Comparison of ENCODE assay signal across 8 cellular contexts in the genomic region with DNA sequence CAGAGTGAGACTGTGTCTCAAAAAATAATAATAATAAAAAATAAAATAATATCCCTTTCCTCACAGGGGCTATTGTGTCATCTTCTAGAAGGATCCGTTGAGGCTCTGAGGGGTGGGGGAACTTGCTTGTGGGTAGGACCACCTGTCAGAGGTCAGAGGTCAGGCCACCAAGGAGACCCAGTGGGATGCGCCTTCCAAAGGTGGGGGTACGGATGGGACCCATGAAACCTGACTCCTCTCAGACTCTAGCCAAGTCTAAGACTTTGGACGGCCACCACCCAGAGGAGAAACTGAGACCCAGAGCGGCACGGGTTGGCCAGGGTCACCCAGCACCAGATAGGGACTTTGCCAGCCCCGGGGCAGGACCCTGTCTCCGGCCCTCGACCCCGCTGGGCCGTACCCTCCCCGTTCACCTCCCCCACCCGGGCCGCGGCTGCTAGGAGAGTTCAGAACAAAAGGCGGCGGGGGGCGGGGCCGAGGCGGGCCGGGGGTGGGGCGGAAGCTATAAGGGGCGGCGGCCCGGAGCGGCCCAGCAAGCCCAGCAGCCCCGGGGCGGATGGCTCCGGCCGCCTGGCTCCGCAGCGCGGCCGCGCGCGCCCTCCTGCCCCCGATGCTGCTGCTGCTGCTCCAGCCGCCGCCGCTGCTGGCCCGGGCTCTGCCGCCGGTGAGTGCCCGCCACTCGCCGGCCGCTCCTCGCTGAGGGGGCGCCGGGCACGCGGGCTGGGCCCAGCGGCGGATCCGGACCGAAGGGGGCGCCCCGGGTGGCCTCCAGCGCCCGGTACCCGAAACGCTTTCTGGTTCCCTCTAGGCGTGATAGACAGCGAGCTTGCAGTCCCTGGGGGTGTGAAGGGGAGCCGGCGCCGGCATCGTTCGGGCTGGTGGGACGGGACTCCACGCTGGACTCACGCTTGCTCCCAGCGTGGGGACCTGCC. TPM values are rescaled to one million over a fixed set of nuclear protein-coding genes. Genes with fewer than 3 reads are reported as not detected.
DNase-seq lines count a peak whose midpoint lies in the region; ATAC-seq and TF ChIP-seq lines count a peak whose summit lies in the region.

A gene with protein sequence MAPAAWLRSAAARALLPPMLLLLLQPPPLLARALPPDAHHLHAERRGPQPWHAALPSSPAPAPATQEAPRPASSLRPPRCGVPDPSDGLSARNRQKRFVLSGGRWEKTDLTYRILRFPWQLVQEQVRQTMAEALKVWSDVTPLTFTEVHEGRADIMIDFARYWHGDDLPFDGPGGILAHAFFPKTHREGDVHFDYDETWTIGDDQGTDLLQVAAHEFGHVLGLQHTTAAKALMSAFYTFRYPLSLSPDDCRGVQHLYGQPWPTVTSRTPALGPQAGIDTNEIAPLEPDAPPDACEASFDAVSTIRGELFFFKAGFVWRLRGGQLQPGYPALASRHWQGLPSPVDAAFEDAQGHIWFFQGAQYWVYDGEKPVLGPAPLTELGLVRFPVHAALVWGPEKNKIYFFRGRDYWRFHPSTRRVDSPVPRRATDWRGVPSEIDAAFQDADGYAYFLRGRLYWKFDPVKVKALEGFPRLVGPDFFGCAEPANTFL (plus strand): TSS at position 535 of the 932 bp plus-strand sequence. CDS start 22 bp downstream, at position 557.

- H3K27me3 Mint-ChIP-seq in activated T-cell treated with anti-CD3 and anti-CD28 coated beads, Interleukin-2, amount 50 U/mL, for 24 hours: no peaks in the 10 kb centered on the region

- H3K9me3 ChIP-seq in neuron (ENCODE audit: low read length) (no peaks in the 10 kb centered on the region), aorta (ENCODE audit: control insufficient read depth, low read length) (no peaks in the 10 kb centered on the region)

- H3K27ac Mint-ChIP-seq in activated T-cell treated with anti-CD3 and anti-CD28 coated beads, Interleukin-2, amount 50 U/mL, for 24 hours: peak within 1 kb of the TSS; percentile 44

- no peaks in the 10 kb centered on the region for H3K36me3 Mint-ChIP-seq in activated T-cell treated with anti-CD3 and anti-CD28 coated beads, Interleukin-2, amount 50 U/mL, for 24 hours (ENCODE audit: low read depth)

- 2 to 3% methylated on average over 47 to 74 of the region's 74 CpGs for WGBS in aorta, 2 donors

- no peak within 1 kb of the TSS for H3K27ac ChIP-seq in aorta (ENCODE audit: low read depth in 1 of 2, low read length in 2 of 2)

- H3K9me3 Mint-ChIP-seq in activated T-cell treated with anti-CD3 and anti-CD28 coated beads, Interleukin-2, amount 50 U/mL, for 24 hours: no peaks in the 10 kb centered on the region

- no peak for DNase-seq in GM12864 (ENCODE audit: low read depth)
- DNase-seq in NCI-H345 treated with DMSO at 0.1 percent for 48 hours (lab: John Stamatoyannopoulos, UW; ENCODE audit: unreplicated experiment): peak; percentile 38
- peak; percentile 73 for DNase-seq in activated T-cell treated with anti-CD3 and anti-CD28 coated beads, Interleukin-2, amount 50 U/mL, for 24 hours
- DNase-seq in fibroblast of mammary gland (ENCODE audit: low read depth): no peak
- DNase-seq in aorta: peak in 1 of 2 donors; percentile 88

- H3K36me3 ChIP-seq in neuron (ENCODE audit: insufficient read depth, low read length) (no peaks in the 10 kb centered on the region), aorta (ENCODE audit: control insufficient read depth in 1 of 2, insufficient read depth in 2 of 2, low read length in 1 of 2) (no peaks in the 10 kb centered on the region)

- H3K4me3 Mint-ChIP-seq in activated T-cell treated with anti-CD3 and anti-CD28 coated beads, Interleukin-2, amount 50 U/mL, for 24 hours: peak within 1 kb of the TSS; percentile 57

- H3K4me1 Mint-ChIP-seq in activated T-cell treated with anti-CD3 and anti-CD28 coated beads, Interleukin-2, amount 50 U/mL, for 24 hours (ENCODE audit: low read depth): peaks cover 20% of the 10 kb centered on the region

- H3K4me3 ChIP-seq in GM12864 (ENCODE audit: low read depth, low read length): peak within 1 kb of the TSS; percentile 31
- peak within 1 kb of the TSS; percentile 37 for H3K4me3 ChIP-seq in fibroblast of mammary gland (ENCODE audit: control insufficient read depth, low read depth, low read length)
- peak within 1 kb of the TSS; percentile 52 for H3K4me3 ChIP-seq in neuron (ENCODE audit: low read length)
- peak within 1 kb of the TSS; percentile 30 to 44 for H3K4me3 ChIP-seq in aorta (ENCODE audit: low read length in 2 of 2)

- peaks cover 18% of the 10 kb centered on the region for H3K4me1 ChIP-seq in neuron (ENCODE audit: insufficient read depth, low read length)
- no peaks in the 10 kb centered on the region for H3K4me1 ChIP-seq in aorta (ENCODE audit: control insufficient read depth in 1 of 2, insufficient read depth in 2 of 2, low read length in 2 of 2)

- H3K27me3 ChIP-seq in neuron (ENCODE audit: insufficient read depth, low read length) (no peaks in the 10 kb centered on the region), aorta (ENCODE audit: control insufficient read depth in 1 of 2, insufficient read depth in 2 of 2, low read length in 1 of 2) (no peaks in the 10 kb centered on the region)

- ATAC-seq in aorta (ENCODE audit: low FRiP score) (peak; percentile 48), HG02840 (IDR thresholded peaks at IDR 0.05; ENCODE audit: low FRiP score, unreplicated experiment) (no peak), HG03342 (IDR thresholded peaks at IDR 0.05; ENCODE audit: unreplicated experiment) (no peak)

- intact Hi-C loops in aorta (cut with DNase I): no loop called here

- TF ChIP-seq CTCF in GM12864 (IDR thresholded peaks at IDR 0.05; ENCODE audit: low read depth, low read length, missing control alignments) (no peak), fibroblast of mammary gland (conservative IDR thresholded peaks at IDR 0.05; ENCODE audit: control insufficient read depth, insufficient read depth, low read depth, low read length) (no peak)

- H2AFZ ChIP-seq in neuron (ENCODE audit: low read depth, low read length): no peak within 1 kb of the TSS

RNA-seq across cellular contexts. Expression of the gene that starts here (rescaled TPM):
- total RNA-seq in aorta: 1 to 10 TPM; 1.3 to 3.0 TPM
- 1 to 10 TPM; 3.5 to 5.1 TPM for polyA plus RNA-seq in aorta

Comparison
In these comparisons a context has a peak if more than half of its experiments do, and no peak if none do; other contexts are left out.
1. DNase-seq: peak in NCI-H345 treated with DMSO at 0.1 percent for 48 hours (single experiment) and activated T-cell treated with anti-CD3 and anti-CD28 coated beads, Interleukin-2, amount 50 U/mL, for 24 hours (single experiment); none in GM12864 (single experiment) and fibroblast of mammary gland (single experiment).
2. Peak in every context shown above with its lines, with median percentiles within 50 percentile points of each other: H3K4me3 ChIP-seq.